In genomic region chr7:30135551-30136271, GRCh38 we compare ENCODE assay signal across 8 cellular contexts. TPM values are rescaled to one million over a fixed set of nuclear protein-coding genes. Genes with fewer than 3 reads are reported as not detected.
DNase-seq lines count a peak whose midpoint lies in the region; ATAC-seq, FAIRE-seq and TF ChIP-seq lines count a peak whose summit lies in the region.

No MANE protein-coding gene starts in this region.

- peak; percentile 43 to 45 for DNase-seq in Caco-2
- DNase-seq in astrocyte (ENCODE audit: low read depth) = peak; percentile 57
- peak; percentile 70 to 87 (median 85) for DNase-seq in right cardiac atrium
- DNase-seq in psoas muscle = peak; percentile 60 to 74
- no peak for DNase-seq in NK-92 (lab: John Stamatoyannopoulos, UW; ENCODE audit: unreplicated experiment)

- H3K27ac Mint-ChIP-seq in Caco-2 (ENCODE audit: unreplicated experiment) (peak overlapping the region; percentile 51), astrocyte (ENCODE audit: unreplicated experiment) (peak overlapping the region; percentile 34)
- peak overlapping the region; percentile 76 for H3K27ac Mint-ChIP-seq in T-helper 1 cell treated with Interleukin-12 subunit alpha and Interleukin-12 subunit beta and Interleukin-4 antibody, amounts not matched to agents 30 μg/mL and 1 μg/mL, for 36 hours

- BruUV-seq in Caco-2 (replicated peaks; lab: Mats Ljungman, UMichigan) = no TSS peak

- no peaks in the 10 kb centered on the region for H3K79me2 ChIP-seq in astrocyte (ENCODE audit: insufficient read depth, low read length)

- H3K4me3 ChIP-seq in Caco-2 (ENCODE audit: low read depth, low read length) = peak overlapping the region; percentile 86
- peak overlapping the region; percentile 85 for H3K4me3 ChIP-seq in HUES48 (ENCODE audit: low read depth, low read length)
- H3K4me3 ChIP-seq in astrocyte (ENCODE audit: insufficient read depth, low read depth, low read length) = peak overlapping the region; percentile 83
- H3K4me3 ChIP-seq in right cardiac atrium (ENCODE audit: low read length) = peak overlapping the region; percentile 78
- peak overlapping the region; percentile 92 for H3K4me3 ChIP-seq in psoas muscle

- H3K9ac ChIP-seq in HUES48 (ENCODE audit: low read depth, low read length) = no peak overlapping the region
- H3K9ac ChIP-seq in astrocyte (ENCODE audit: low read length) = peak overlapping the region; percentile 84

- no peak for FAIRE-seq in astrocyte (lab: Jason Lieb, UNC)

- H3K27ac ChIP-seq in HUES48 (ENCODE audit: low read depth, low read length) = no peak overlapping the region
- H3K27ac ChIP-seq in astrocyte (ENCODE audit: low read depth, low read length) = no peak overlapping the region
- H3K27ac ChIP-seq in right cardiac atrium (ENCODE audit: low read length) = peak overlapping the region; percentile 74
- H3K27ac ChIP-seq in psoas muscle = peak overlapping the region; percentile 87

- H3K4me3 Mint-ChIP-seq in Caco-2 (ENCODE audit: unreplicated experiment) (peak overlapping the region; percentile 79), astrocyte (ENCODE audit: unreplicated experiment) (peak overlapping the region; percentile 92)
- H3K4me3 Mint-ChIP-seq in T-helper 1 cell treated with Interleukin-12 subunit alpha and Interleukin-12 subunit beta and Interleukin-4 antibody, amounts not matched to agents 30 μg/mL and 1 μg/mL, for 36 hours = peak overlapping the region; percentile 81

- H3K27me3 Mint-ChIP-seq in Caco-2 (ENCODE audit: insufficient read depth, unreplicated experiment) (peaks cover 3% of the 10 kb centered on the region), astrocyte (ENCODE audit: low read depth, unreplicated experiment) (no peaks in the 10 kb centered on the region)
- peaks cover 37% of the 10 kb centered on the region for H3K27me3 Mint-ChIP-seq in T-helper 1 cell treated with Interleukin-12 subunit alpha and Interleukin-12 subunit beta and Interleukin-4 antibody, amounts not matched to agents 30 μg/mL and 1 μg/mL, for 36 hours (ENCODE audit: low read depth)

- CTCF ChIA-PET in Caco-2 (lab: Charles Lee) = interaction anchor here (0.7 kb wide), 1 partner anchor 745 kb away, joined by 3 read pairs; no protein-coding TSS in a partner anchor

- H3K27me3 ChIP-seq in Caco-2 (replicated peaks; ENCODE audit: control insufficient read depth, insufficient read depth, low read length) (no peaks in the 10 kb centered on the region; the same call in 1 of the 2 replicates), HUES48 (ENCODE audit: control insufficient read depth, insufficient read depth, low read length) (peaks cover 28% of the 10 kb centered on the region), astrocyte (ENCODE audit: insufficient read depth, low read length) (no peaks in the 10 kb centered on the region), right cardiac atrium (ENCODE audit: control insufficient read depth, insufficient read depth) (no peaks in the 10 kb centered on the region), psoas muscle (ENCODE audit: insufficient read depth in 3 of 3, low read length in 2 of 3) (no peaks in the 10 kb centered on the region)

- no peaks in the 10 kb centered on the region for H3K4me1 Mint-ChIP-seq in Caco-2 (ENCODE audit: low read depth, unreplicated experiment)
- H3K4me1 Mint-ChIP-seq in T-helper 1 cell treated with Interleukin-12 subunit alpha and Interleukin-12 subunit beta and Interleukin-4 antibody, amounts not matched to agents 30 μg/mL and 1 μg/mL, for 36 hours (ENCODE audit: low read depth) = peaks cover 6% of the 10 kb centered on the region
- no peaks in the 10 kb centered on the region for H3K4me1 Mint-ChIP-seq in astrocyte (ENCODE audit: low read depth, unreplicated experiment)

- TF ChIP-seq CTCF in Caco-2 (IDR thresholded peaks at IDR 0.05; ENCODE audit: insufficient read depth in 1 of 2, low read depth in 1 of 2, low read length in 1 of 2, severe bottlenecking in 1 of 2, unreplicated experiment in 1 of 2) = no peak
- TF ChIP-seq CTCF in astrocyte (IDR thresholded peaks at IDR 0.05; ENCODE audit: insufficient read depth, low read depth, low read length) = no peak
- TF ChIP-seq CTCF in psoas muscle (IDR thresholded peaks at IDR 0.05) = no peak

- H3K9me3 Mint-ChIP-seq in Caco-2 (ENCODE audit: unreplicated experiment) = no peaks in the 10 kb centered on the region
- H3K9me3 Mint-ChIP-seq in T-helper 1 cell treated with Interleukin-12 subunit alpha and Interleukin-12 subunit beta and Interleukin-4 antibody, amounts not matched to agents 30 μg/mL and 1 μg/mL, for 36 hours = no peaks in the 10 kb centered on the region
- no peaks in the 10 kb centered on the region for H3K9me3 Mint-ChIP-seq in astrocyte (ENCODE audit: unreplicated experiment)

- H3K4me2 ChIP-seq in astrocyte (ENCODE audit: low read length) = peak overlapping the region; percentile 94

- H2AFZ ChIP-seq in astrocyte (ENCODE audit: low read depth, low read length) = peak overlapping the region; percentile 92

- POLR2A ChIA-PET in Caco-2 (lab: Charles Lee) = no interaction called here

- peak; percentile 20 for ATAC-seq in GM21367 (IDR thresholded peaks at IDR 0.05; ENCODE audit: unreplicated experiment)
- ATAC-seq in right cardiac atrium = peak; percentile 69 to 78
- peak; percentile 57 to 72 (median 66) for ATAC-seq in psoas muscle

- H3K9me3 ChIP-seq in Caco-2 (no peaks in the 10 kb centered on the region), HUES48 (ENCODE audit: control insufficient read depth, insufficient read depth, low read length) (no peaks in the 10 kb centered on the region), astrocyte (ENCODE audit: insufficient read depth, low read depth, low read length) (no peaks in the 10 kb centered on the region), right cardiac atrium (ENCODE audit: control insufficient read depth, low read length) (no peaks in the 10 kb centered on the region), psoas muscle (no peaks in the 10 kb centered on the region)

- H3K4me1 ChIP-seq in Caco-2 = no peaks in the 10 kb centered on the region
- H3K4me1 ChIP-seq in HUES48 (ENCODE audit: control insufficient read depth, insufficient read depth, low read length) = peaks cover 8% of the 10 kb centered on the region; the same call in 1 of the 2 replicates
- no peaks in the 10 kb centered on the region for H3K4me1 ChIP-seq in astrocyte (ENCODE audit: insufficient read depth, low read length)
- H3K4me1 ChIP-seq in right cardiac atrium (ENCODE audit: control insufficient read depth, insufficient read depth, low read length) = peaks cover 6% of the 10 kb centered on the region
- H3K4me1 ChIP-seq in psoas muscle = peaks cover 5% of the 10 kb centered on the region

- H3K36me3 ChIP-seq in Caco-2 (ENCODE audit: control insufficient read depth, insufficient read depth, low read length) = no peaks in the 10 kb centered on the region
- H3K36me3 ChIP-seq in HUES48 (ENCODE audit: control insufficient read depth, insufficient read depth, low read length) = no peaks in the 10 kb centered on the region
- H3K36me3 ChIP-seq in astrocyte (ENCODE audit: insufficient read depth, low read length) = no peaks in the 10 kb centered on the region
- H3K36me3 ChIP-seq in psoas muscle (ENCODE audit: insufficient read depth in 1 of 2, low read depth in 1 of 2) = no peaks in the 10 kb centered on the region

- no peaks in the 10 kb centered on the region for H4K20me1 ChIP-seq in astrocyte (ENCODE audit: insufficient read depth, low read length)

- H3K36me3 Mint-ChIP-seq in Caco-2 (ENCODE audit: insufficient read depth, unreplicated experiment) (peaks cover 14% of the 10 kb centered on the region), astrocyte (ENCODE audit: low read depth, unreplicated experiment) (peaks cover 4% of the 10 kb centered on the region)
- no peaks in the 10 kb centered on the region for H3K36me3 Mint-ChIP-seq in T-helper 1 cell treated with Interleukin-12 subunit alpha and Interleukin-12 subunit beta and Interleukin-4 antibody, amounts not matched to agents 30 μg/mL and 1 μg/mL, for 36 hours (ENCODE audit: low read depth)

- WGBS in right cardiac atrium = under 1% methylated on average over 60 of the region's 61 CpGs
- 0 to 1% (median 1%) methylated on average over 32 to 61 of the region's 61 CpGs for WGBS in psoas muscle, 3 donors

- intact Hi-C loops in Caco-2 (cut with micrococcal nuclease; ENCODE audit: unreplicated experiment) (no loop called here), right cardiac atrium (cut with DNase I) (no loop called here), psoas muscle (cut with DNase I) (no loop called here)

RNA-seq across cellular contexts. Expression of gene MTURN, which starts 0.9 kb away (rescaled TPM):
- total RNA-seq in Caco-2 (2022) = 2.2 and 2.3 TPM in 2 replicates
- total RNA-seq in astrocyte = 8.4 and 9.3 TPM in 2 replicates
- total RNA-seq in right cardiac atrium = 10 to 100 TPM; 25.3 to 50.8 (median 33.4) TPM
- 15.0 TPM for polyA plus RNA-seq in right cardiac atrium
- total RNA-seq in psoas muscle = 10 to 100 TPM; 17.6 to 68.6 (median 36.9) TPM
- 10 to 100 TPM in 2 of 3 donors, 1 to 10 TPM in 1; 7.1 to 12.5 (median 10.2) TPM for polyA plus RNA-seq in psoas muscle

Comparison
In these comparisons a context has a peak if more than half of its experiments do, and no peak if none do; other contexts are left out.
1. ATAC-seq: peak in every context shown above with its lines; median percentile 74 in right cardiac atrium; 66 in psoas muscle; 20 in GM21367.
2. H3K27ac ChIP-seq: peak in right cardiac atrium (single experiment) and psoas muscle (single experiment); none in HUES48 (single experiment) and astrocyte (single experiment).
3. Peak in every context shown above with its lines, with median percentiles within 50 percentile points of each other: H3K4me3 ChIP-seq, H3K27ac Mint-ChIP-seq and H3K4me3 Mint-ChIP-seq.